Comparison of ENCODE assay signal across 16 cellular contexts in the genomic region with DNA sequence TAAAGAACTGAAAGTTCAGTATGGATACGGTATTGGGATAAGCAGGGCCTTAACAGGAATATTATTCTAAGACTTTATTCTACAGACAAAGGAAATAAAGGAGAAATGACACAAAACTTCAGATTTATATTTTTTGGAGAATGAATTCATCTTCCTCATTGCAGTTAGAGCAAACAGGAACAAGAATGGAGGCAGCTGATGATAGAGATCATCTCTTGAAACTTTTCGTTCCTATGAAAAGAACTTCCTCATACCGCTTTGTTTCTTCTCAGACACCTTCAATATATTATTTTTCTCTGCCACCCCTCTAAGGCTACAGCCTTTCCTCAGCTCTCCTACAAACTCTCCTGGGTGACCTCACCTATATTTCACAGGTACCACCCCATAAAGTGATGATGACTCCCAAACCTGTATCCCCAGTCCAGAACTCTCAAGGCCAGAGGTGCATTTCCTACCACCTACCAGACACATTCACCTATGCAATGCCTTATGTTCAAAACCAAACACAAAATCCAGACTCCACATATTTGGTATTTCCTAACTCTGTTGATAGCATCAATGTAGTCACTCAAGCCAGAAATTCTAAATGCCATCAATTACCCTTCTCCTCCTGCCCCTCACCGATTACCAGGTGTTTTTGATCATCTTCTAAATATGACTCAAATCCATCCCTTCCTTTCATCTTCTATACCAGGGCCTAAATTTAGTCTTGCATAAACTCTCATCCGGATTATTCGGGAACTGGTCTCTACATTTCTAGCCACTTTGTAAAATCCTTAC. TPM values are rescaled to one million over a fixed set of nuclear protein-coding genes. Genes with fewer than 3 reads are reported as not detected.
DNase-seq lines count a peak whose midpoint lies in the region; ATAC-seq lines count a peak whose summit lies in the region.
"Had no signal": no experiment of that assay in that cellular context is flagged by ENCODE, and none has a peak within 500 bp of the region (broad histone marks: within the 10 kb centered on the region; RNA-seq: fewer than 3 reads in every experiment).

No MANE protein-coding gene starts in this region.

- no peaks in the 10 kb centered on the region for H3K9me3 ChIP-seq in CD8-positive, alpha-beta memory T cell (ENCODE audit: low read length)
- H3K9me3 ChIP-seq: neutrophil, testis had no signal

- no peak for ATAC-seq in activated T-helper 17 cell treated with anti-CD3 and anti-CD28 coated beads, Interleukin-2, amount 50 U/mL, for 72 hours (replicated peaks)
- ATAC-seq in naive thymus-derived CD8-positive, alpha-beta T cell: no peak
- ATAC-seq in HG03108 (IDR thresholded peaks at IDR 0.05; ENCODE audit: unreplicated experiment): no peak
- ATAC-seq in GM19328 (IDR thresholded peaks at IDR 0.05; ENCODE audit: unreplicated experiment): no peak
- ATAC-seq: K562 had no signal

- H3K27ac ChIP-seq in CD8-positive, alpha-beta memory T cell (ENCODE audit: low read depth, low read length): no peak overlapping the region
- H3K27ac ChIP-seq: epithelial cell of prostate, neutrophil, testis had no signal

- peaks cover 67 to 82% (median 76%) of the 10 kb centered on the region in 3 donors for H3K4me1 Mint-ChIP-seq in CD8-positive, alpha-beta memory T cell
- peaks cover 57% of the 10 kb centered on the region for H3K4me1 Mint-ChIP-seq in activated T-helper 17 cell treated with anti-CD3 and anti-CD28 coated beads, Interleukin-2, amount 50 U/mL, for 72 hours
- H3K4me1 Mint-ChIP-seq in naive thymus-derived CD8-positive, alpha-beta T cell: peaks cover 40 to 75% (median 73%) of the 10 kb centered on the region in 4 donors

- peak overlapping the region in 3 of 7 donors; percentile 9 to 31 (median 28) for H3K4me3 Mint-ChIP-seq in CD8-positive, alpha-beta memory T cell
- peak overlapping the region; percentile 45 for H3K4me3 Mint-ChIP-seq in activated T-helper 17 cell treated with anti-CD3 and anti-CD28 coated beads, Interleukin-2, amount 50 U/mL, for 72 hours
- peak overlapping the region in 7 of 10 donors; percentile 1 to 37 (median 11) for H3K4me3 Mint-ChIP-seq in naive thymus-derived CD8-positive, alpha-beta T cell

- H3K4me3 ChIP-seq in CD8-positive, alpha-beta memory T cell (ENCODE audit: low read length): no peak overlapping the region
- H3K4me3 ChIP-seq: K562, testis had no signal

- H3K27me3 Mint-ChIP-seq in CD8-positive, alpha-beta memory T cell: no peaks in the 10 kb centered on the region
- no peaks in the 10 kb centered on the region for H3K27me3 Mint-ChIP-seq in activated T-helper 17 cell treated with anti-CD3 and anti-CD28 coated beads, Interleukin-2, amount 50 U/mL, for 72 hours
- no peaks in the 10 kb centered on the region for H3K27me3 Mint-ChIP-seq in naive thymus-derived CD8-positive, alpha-beta T cell

- no peaks in the 10 kb centered on the region for H3K27me3 ChIP-seq in CD8-positive, alpha-beta memory T cell (ENCODE audit: insufficient read depth, low read length, poor library complexity, severe bottlenecking)
- H3K27me3 ChIP-seq: neutrophil, testis had no signal

- no peaks in the 10 kb centered on the region for H3K36me3 ChIP-seq in CD8-positive, alpha-beta memory T cell (ENCODE audit: insufficient read depth, low read length)
- H3K36me3 ChIP-seq: neutrophil had no signal

- POLR2A ChIA-PET in CD8-positive, alpha-beta memory T cell (lab: Charles Lee): no interaction called here
- POLR2A ChIA-PET in naive thymus-derived CD8-positive, alpha-beta T cell (lab: Charles Lee): no interaction called here

- in situ Hi-C loops in KBM-7 (cut with MboI; ENCODE audit: low pct_unique_long_range_greater_than_20kb, low sequenced_read_pairs): loop anchor here (25.0 kb wide), 1 partner anchor 188 kb away; no protein-coding TSS in a partner anchor

- peak overlapping the region; percentile 52 to 93 (median 70) for H3K27ac Mint-ChIP-seq in CD8-positive, alpha-beta memory T cell
- H3K27ac Mint-ChIP-seq in activated T-helper 17 cell treated with anti-CD3 and anti-CD28 coated beads, Interleukin-2, amount 50 U/mL, for 72 hours: peak overlapping the region; percentile 12
- H3K27ac Mint-ChIP-seq in naive thymus-derived CD8-positive, alpha-beta T cell: peak overlapping the region in 9 of 10 donors; percentile 0 to 66 (median 24)

- CTCF ChIA-PET in CD8-positive, alpha-beta memory T cell (lab: Charles Lee): no interaction called here

- H3K4me1 ChIP-seq in CD8-positive, alpha-beta memory T cell (ENCODE audit: insufficient read depth, low read length): peaks cover 52% of the 10 kb centered on the region

- H3K9me3 Mint-ChIP-seq in CD8-positive, alpha-beta memory T cell: no peaks in the 10 kb centered on the region
- no peaks in the 10 kb centered on the region for H3K9me3 Mint-ChIP-seq in activated T-helper 17 cell treated with anti-CD3 and anti-CD28 coated beads, Interleukin-2, amount 50 U/mL, for 72 hours
- H3K9me3 Mint-ChIP-seq in naive thymus-derived CD8-positive, alpha-beta T cell: no peaks in the 10 kb centered on the region

- peaks cover 0 to 7% (median 2%) of the 10 kb centered on the region in 3 donors for H3K36me3 Mint-ChIP-seq in CD8-positive, alpha-beta memory T cell
- peaks cover 12% of the 10 kb centered on the region for H3K36me3 Mint-ChIP-seq in activated T-helper 17 cell treated with anti-CD3 and anti-CD28 coated beads, Interleukin-2, amount 50 U/mL, for 72 hours (ENCODE audit: low read depth)
- peaks cover 0 to 16% (median 1%) of the 10 kb centered on the region in 3 donors for H3K36me3 Mint-ChIP-seq in naive thymus-derived CD8-positive, alpha-beta T cell

- DNase-seq in CD8-positive, alpha-beta memory T cell: no peak
- peak; percentile 52 for DNase-seq in KBM-7
- no peak for DNase-seq in naive thymus-derived CD8-positive, alpha-beta T cell
- DNase-seq in amniotic stem cell (lab: John Stamatoyannopoulos, UW): no peak
- DNase-seq in 8988T: no peak
- DNase-seq: activated CD4-positive, alpha-beta T cell treated with anti-CD3 and anti-CD28 coated beads for 4 hours; activated gamma-delta T cell; NCI-H1930; NCI-H748 treated with DMSO at 0.1 percent for 48 hours; testis had no signal

RNA-seq across cellular contexts. Expression of a gene that starts 7.4 kb away (rescaled TPM):
- total RNA-seq in CD8-positive, alpha-beta memory T cell: 10 to 100 TPM; 35.2 to 36.4 TPM
- 26.1 TPM for polyA plus RNA-seq in CD8-positive, alpha-beta memory T cell
- 10 to 100 TPM; 17.9 to 22.3 TPM for total RNA-seq in activated T-helper 17 cell treated with anti-CD3 and anti-CD28 coated beads, Interleukin-2, amount 50 U/mL, for 72 hours
- total RNA-seq in naive thymus-derived CD8-positive, alpha-beta T cell: 10 to 100 TPM; 51.1 to 55.5 TPM
- 10 to 100 TPM; 12.1 to 20.4 (median 17.2) TPM for polyA plus RNA-seq in naive thymus-derived CD8-positive, alpha-beta T cell

RNA-seq across cellular contexts. Expression of a gene that starts 35.0 kb away (rescaled TPM):
- 1 to 10 TPM in 1 of 2 experiments, under 1 TPM in 1; 0.81 to 1.3 TPM for total RNA-seq in CD8-positive, alpha-beta memory T cell
- polyA plus RNA-seq in CD8-positive, alpha-beta memory T cell: 2.4 TPM
- total RNA-seq in activated T-helper 17 cell treated with anti-CD3 and anti-CD28 coated beads, Interleukin-2, amount 50 U/mL, for 72 hours: 1 to 10 TPM; 1.4 to 1.8 TPM
- 1 to 10 TPM; 3.1 to 3.6 TPM for total RNA-seq in naive thymus-derived CD8-positive, alpha-beta T cell
- 1 to 10 TPM; 3.9 to 7.1 (median 5.2) TPM for polyA plus RNA-seq in naive thymus-derived CD8-positive, alpha-beta T cell

Comparison
In these comparisons a context has a peak if more than half of its experiments do, and no peak if none do; other contexts are left out.
1. H3K27ac Mint-ChIP-seq: peak in every context shown above with its lines; median percentile 70 in CD8-positive, alpha-beta memory T cell; 24 in naive thymus-derived CD8-positive, alpha-beta T cell; 12 in activated T-helper 17 cell treated with anti-CD3 and anti-CD28 coated beads, Interleukin-2, amount 50 U/mL, for 72 hours.